ENCODE assay signal across 11 cellular contexts in genomic region chr10:70051878-70052277, GRCh38. TPM values are rescaled to one million over a fixed set of nuclear protein-coding genes. Genes with fewer than 3 reads are reported as not detected.
DNase-seq lines count a peak whose midpoint lies in the region; ATAC-seq and TF ChIP-seq lines count a peak whose summit lies in the region.
"Had no signal": no experiment of that assay in that cellular context is flagged by ENCODE, and none has a peak within 500 bp of the region (broad histone marks: within the 10 kb centered on the region; RNA-seq: fewer than 3 reads in every experiment).

No MANE protein-coding gene starts in this region.

- intact Hi-C loops in testis (cut with DNase I; ENCODE audit: low total_unique reads): no loop called here

- no peak overlapping the region for H3K27ac Mint-ChIP-seq in activated naive CD8-positive, alpha-beta T cell
- H3K27ac Mint-ChIP-seq in activated naive CD8-positive, alpha-beta T cell treated with anti-CD3 and anti-CD28 coated beads for 36 hours: no peak overlapping the region
- H3K27ac Mint-ChIP-seq: activated B cell treated with CpG ODN at 0.5 μM for 24 hours; CD4-positive, CD25-positive, alpha-beta regulatory T cell had no signal

- peak overlapping the region in 1 of 2 donors; percentile 81 for H3K4me3 ChIP-seq in testis

- no peaks in the 10 kb centered on the region for H3K9me3 Mint-ChIP-seq in activated naive CD8-positive, alpha-beta T cell (ENCODE audit: low read depth)
- H3K9me3 Mint-ChIP-seq in activated naive CD8-positive, alpha-beta T cell treated with anti-CD3 and anti-CD28 coated beads for 36 hours: no peaks in the 10 kb centered on the region
- H3K9me3 Mint-ChIP-seq: activated B cell treated with CpG ODN at 0.5 μM for 24 hours had no signal

- TF ChIP-seq POLR2A in testis (IDR thresholded peaks at IDR 0.05): no peak

- ATAC-seq in HG02763 (IDR thresholded peaks at IDR 0.05; ENCODE audit: unreplicated experiment): no peak

- H3K27me3 Mint-ChIP-seq in activated naive CD8-positive, alpha-beta T cell: peaks cover 33% of the 10 kb centered on the region
- peaks cover 54% of the 10 kb centered on the region for H3K27me3 Mint-ChIP-seq in activated naive CD8-positive, alpha-beta T cell treated with anti-CD3 and anti-CD28 coated beads for 36 hours

- H3K27me3 ChIP-seq in testis: no peaks in the 10 kb centered on the region

- H3K36me3 Mint-ChIP-seq in activated naive CD8-positive, alpha-beta T cell: no peaks in the 10 kb centered on the region
- no peaks in the 10 kb centered on the region for H3K36me3 Mint-ChIP-seq in activated naive CD8-positive, alpha-beta T cell treated with anti-CD3 and anti-CD28 coated beads for 36 hours
- H3K36me3 Mint-ChIP-seq: CD4-positive, CD25-positive, alpha-beta regulatory T cell had no signal

- H3K9me3 ChIP-seq in testis: no peaks in the 10 kb centered on the region

- H3K4me3 Mint-ChIP-seq in activated naive CD8-positive, alpha-beta T cell: peak overlapping the region; percentile 87
- no peak overlapping the region for H3K4me3 Mint-ChIP-seq in activated naive CD8-positive, alpha-beta T cell treated with anti-CD3 and anti-CD28 coated beads for 36 hours

- TF ChIP-seq CTCF in testis (IDR thresholded peaks at IDR 0.05): no peak

- no peaks in the 10 kb centered on the region for H3K4me1 ChIP-seq in testis

- no peaks in the 10 kb centered on the region for H3K36me3 ChIP-seq in testis (ENCODE audit: low read depth, missing control alignments)

- peak overlapping the region; percentile 77 to 88 for H3K27ac ChIP-seq in testis

- 18 to 20% methylated on average over 5 of the region's 5 CpGs for WGBS in testis, 2 donors

- peaks cover 9% of the 10 kb centered on the region for H3K4me1 Mint-ChIP-seq in activated naive CD8-positive, alpha-beta T cell (ENCODE audit: low read depth)
- H3K4me1 Mint-ChIP-seq in activated naive CD8-positive, alpha-beta T cell treated with anti-CD3 and anti-CD28 coated beads for 36 hours: peaks cover 7% of the 10 kb centered on the region

- no peak for DNase-seq in activated naive CD8-positive, alpha-beta T cell treated with anti-CD3 and anti-CD28 coated beads for 36 hours
- peak; percentile 11 for DNase-seq in astrocyte of the hippocampus (ENCODE audit: low read depth, low spot score)
- DNase-seq in left kidney (ENCODE audit: low read depth, low spot score): peak; percentile 23
- no peak for DNase-seq in testis
- no peak for DNase-seq in iPS-NIHi7 (ENCODE audit: extremely low spot score)
- DNase-seq in NCI-H187 (lab: John Stamatoyannopoulos, UW): no peak
- DNase-seq: activated B cell treated with CpG ODN at 0.5 μM for 24 hours; CD4-positive, CD25-positive, alpha-beta regulatory T cell; NCI-H524 treated with DMSO at 0.1 percent for 48 hours had no signal

RNA-seq across cellular contexts. Expression of gene MACROH2A2, which starts 0.8 kb away (rescaled TPM):
- total RNA-seq in activated naive CD8-positive, alpha-beta T cell treated with anti-CD3 and anti-CD28 coated beads for 36 hours: 1 to 10 TPM; 3.9 to 4.8 TPM
- total RNA-seq in testis: 10 to 100 TPM; 69.6 to 72.3 TPM
- polyA plus RNA-seq in testis (ENCODE audit: insufficient read depth, low read depth, low replicate concordance): 31.0 TPM
- total RNA-seq: activated B cell treated with CpG ODN at 0.5 μM for 24 hours had no signal

Comparison
In these comparisons a context has a peak if more than half of its experiments do, and no peak if none do; other contexts are left out.
1. DNase-seq: peak in astrocyte of the hippocampus (single experiment) and left kidney (single experiment); none in activated naive CD8-positive, alpha-beta T cell treated with anti-CD3 and anti-CD28 coated beads for 36 hours (single experiment), testis (single experiment), iPS-NIHi7 (single experiment) and NCI-H187 (0 of 2).
2. RNA of gene MACROH2A2, which starts 0.8 kb away (total RNA-seq): 69.6 to 72.3 TPM in testis; 3.9 to 4.8 TPM in activated naive CD8-positive, alpha-beta T cell treated with anti-CD3 and anti-CD28 coated beads for 36 hours; every median in the first group is over 10 times any median in the second.